1 cellular context compared by ENCODE assay signal in genomic region chr19:54436031-54436523, GRCh38.
TF ChIP-seq lines count a peak whose summit lies in the region.

No MANE protein-coding gene starts in this region.

TF ChIP-seq in K562, 482 proteins besides CTCF, POLR2A, EP300 and RAD21:
- TF ChIP-seq SMAD3 (CRISPR knock-in tag; conservative IDR thresholded peaks at IDR 0.05) (no peak), SAP30 (IDR thresholded peaks at IDR 0.05; ENCODE audit: borderline replicate concordance, insufficient read depth, low read depth, low read length, poor library complexity, severe bottlenecking) (no peak), ZBTB9 (CRISPR knock-in tag; IDR thresholded peaks at IDR 0.05) (no peak), HMGXB4 (CRISPR knock-in tag; IDR thresholded peaks at IDR 0.05) (no peak), POLR2G (IDR thresholded peaks at IDR 0.05; ENCODE audit: low read depth, low read length) (peak; percentile 13; the same call in 1 of the 2 replicates), ZNF764 (CRISPR knock-in tag; IDR thresholded peaks at IDR 0.05; ENCODE audit: low read depth) (no peak), CBX5 (IDR thresholded peaks at IDR 0.05; ENCODE audit: borderline replicate concordance, low read depth) (no peak), RBM15 (IDR thresholded peaks at IDR 0.05; ENCODE audit: insufficient read depth, low read length) (no peak)
